1 cellular context compared by ENCODE assay signal in genomic region chr20:48930035-48930434, GRCh38.
TF ChIP-seq lines count a peak whose summit lies in the region.

No MANE protein-coding gene starts in this region.

TF ChIP-seq in K562, 482 proteins besides CTCF, POLR2A, EP300 and RAD21:
- TF ChIP-seq CEBPB (tag; IDR thresholded peaks at IDR 0.05) (peak; percentile 36; the same call in 1 of the 2 replicates), TFE3 (CRISPR knock-in tag; IDR thresholded peaks at IDR 0.05) (peak; percentile 45), CBFA2T3 (IDR thresholded peaks at IDR 0.05) (peak; percentile 47), ZNF79 (CRISPR knock-in tag; IDR thresholded peaks at IDR 0.05; ENCODE audit: low read depth) (no peak), CREB1 (IDR thresholded peaks at IDR 0.05) (no peak), CREB1 (CRISPR knock-in tag; IDR thresholded peaks at IDR 0.05) (0 out of 2 replicates have a peak, but pooled peaks have one; percentile 18), CREM (IDR thresholded peaks at IDR 0.05; ENCODE audit: low read depth) (0 out of 2 replicates have a peak, but pooled peaks have one; percentile 24), USF1 (CRISPR knock-in tag; IDR thresholded peaks at IDR 0.05) (peak; percentile 63), DACH1 (IDR thresholded peaks at IDR 0.05; ENCODE audit: partially characterized antibody) (peak; percentile 33), ZNF217 (CRISPR knock-in tag; IDR thresholded peaks at IDR 0.05) (no peak), BHLHE40 (IDR thresholded peaks at IDR 0.05; ENCODE audit: low read length) (peak; percentile 53; the same call in 1 of the 2 replicates), ZNF354B (CRISPR knock-in tag; IDR thresholded peaks at IDR 0.05) (no peak), HNRNPLL (IDR thresholded peaks at IDR 0.05; ENCODE audit: low read depth, low read length, poor library complexity, severe bottlenecking) (no peak), FOSL1 (tag; conservative IDR thresholded peaks at IDR 0.05) (peak; percentile 52), MEF2D (tag; conservative IDR thresholded peaks at IDR 0.05; ENCODE audit: low read depth) (no peak), ZNF583 (CRISPR knock-in tag; IDR thresholded peaks at IDR 0.05) (no peak)
